8 cellular contexts compared by ENCODE assay signal in genomic region chr17:39462644-39463375, GRCh38. TPM values are rescaled to one million over a fixed set of nuclear protein-coding genes. Genes with fewer than 3 reads are reported as not detected.
DNase-seq lines count a peak whose midpoint lies in the region; ATAC-seq and TF ChIP-seq lines count a peak whose summit lies in the region.

No MANE protein-coding gene starts in this region.

- TF ChIP-seq CTCF in epithelial cell of proximal tubule (conservative IDR thresholded peaks at IDR 0.05; ENCODE audit: low read depth, low read length): no peak

- peak overlapping the region; percentile 79 for H3K27ac Mint-ChIP-seq in activated CD4-positive, alpha-beta T cell treated with anti-CD3 and anti-CD28 coated beads for 36 hours
- peak overlapping the region; percentile 89 to 99 (median 97) for H3K27ac Mint-ChIP-seq in naive thymus-derived CD4-positive, alpha-beta T cell

- 0 out of 2 replicates have a peak, but pooled peaks cover 3% of the 10 kb centered on the region for H3K4me1 ChIP-seq in SJSA1 (replicated peaks)
- H3K4me1 ChIP-seq in naive thymus-derived CD4-positive, alpha-beta T cell (ENCODE audit: control insufficient read depth in 2 of 2, insufficient read depth in 2 of 2, low read length in 2 of 2): peaks cover 8 to 17% of the 10 kb centered on the region in 2 donors

- no peaks in the 10 kb centered on the region for H3K27me3 ChIP-seq in SJSA1 (replicated peaks)
- H3K27me3 ChIP-seq in naive thymus-derived CD4-positive, alpha-beta T cell (ENCODE audit: control insufficient read depth in 2 of 2, insufficient read depth in 2 of 2, low read length in 2 of 2): no peaks in the 10 kb centered on the region

- H3K4me3 ChIP-seq in SJSA1: peak overlapping the region; percentile 84
- H3K4me3 ChIP-seq in epithelial cell of proximal tubule (ENCODE audit: low read depth, low read length): peak overlapping the region; percentile 96
- peak overlapping the region; percentile 73 for H3K4me3 ChIP-seq in naive thymus-derived CD4-positive, alpha-beta T cell (ENCODE audit: low read length)

- no peak for ATAC-seq in activated CD4-positive, alpha-beta T cell treated with anti-CD3 and anti-CD28 coated beads for 36 hours
- ATAC-seq in naive thymus-derived CD4-positive, alpha-beta T cell: no peak
- ATAC-seq in GM18502 (IDR thresholded peaks at IDR 0.05; ENCODE audit: poor library complexity, unreplicated experiment): no peak
- no peak for ATAC-seq in GM19395 (IDR thresholded peaks at IDR 0.05; ENCODE audit: unreplicated experiment)

- H3K36me3 Mint-ChIP-seq in activated CD4-positive, alpha-beta T cell treated with anti-CD3 and anti-CD28 coated beads for 36 hours (ENCODE audit: low read depth): peaks cover 43% of the 10 kb centered on the region
- peaks cover 5 to 23% (median 10%) of the 10 kb centered on the region in 5 donors for H3K36me3 Mint-ChIP-seq in naive thymus-derived CD4-positive, alpha-beta T cell

- H3K9me3 ChIP-seq in SJSA1 (replicated peaks): 0 out of 2 replicates have a peak, but pooled peaks cover 4% of the 10 kb centered on the region
- no peaks in the 10 kb centered on the region for H3K9me3 ChIP-seq in naive thymus-derived CD4-positive, alpha-beta T cell (ENCODE audit: control insufficient read depth in 2 of 3, low read length in 3 of 3)

- H3K4me1 Mint-ChIP-seq in activated CD4-positive, alpha-beta T cell treated with anti-CD3 and anti-CD28 coated beads for 36 hours: peaks cover 33% of the 10 kb centered on the region
- peaks cover 27 to 65% (median 53%) of the 10 kb centered on the region in 7 donors for H3K4me1 Mint-ChIP-seq in naive thymus-derived CD4-positive, alpha-beta T cell

- CTCF ChIA-PET in activated CD4-positive, alpha-beta T cell treated with anti-CD3 and anti-CD28 coated beads for 36 hours (lab: Charles Lee): interaction anchor here (0.7 to 2.8 kb wide), 3 partner anchors 11 to 61 kb away, joined by 3 to 32 read pairs (median 3); partner anchors contain the start of genes FBXL20 and MED1
- CTCF ChIA-PET in naive thymus-derived CD4-positive, alpha-beta T cell (lab: Charles Lee): interaction anchor here (0.6 to 1.4 kb wide), 2 partner anchors 218 to 346 kb away, joined by 3 to 4 read pairs; no protein-coding TSS in a partner anchor

- H3K36me3 ChIP-seq in SJSA1: peaks cover 23% of the 10 kb centered on the region
- peaks cover 0 to 4% (median 0%) of the 10 kb centered on the region in 3 experiments for H3K36me3 ChIP-seq in naive thymus-derived CD4-positive, alpha-beta T cell (ENCODE audit: control insufficient read depth in 2 of 3, insufficient read depth in 3 of 3, low read length in 3 of 3)

- H3K4me3 Mint-ChIP-seq in activated CD4-positive, alpha-beta T cell treated with anti-CD3 and anti-CD28 coated beads for 36 hours: peak overlapping the region; percentile 91
- H3K4me3 Mint-ChIP-seq in naive thymus-derived CD4-positive, alpha-beta T cell: peak overlapping the region; percentile 93 to 100 (median 98)

- intact Hi-C loops in activated CD4-positive, alpha-beta T cell treated with anti-CD3 and anti-CD28 coated beads for 36 hours (cut with DNase I, micrococcal nuclease): loop anchor here in 1 of 2 experiments (2.0 to 10.0 kb wide), 3 partner anchors 58 to 522 kb away; partner anchors contain the start of genes PSMD3 and RPL19
- intact Hi-C loops in naive thymus-derived CD4-positive, alpha-beta T cell (cut with micrococcal nuclease): loop anchor here (5.0 kb wide), 4 partner anchors 174 to 596 kb away; partner anchors contain the start of genes PLXDC1 (in 1 of the 2) and STARD3 (in 1 of the 2)

- POLR2A ChIA-PET in activated CD4-positive, alpha-beta T cell treated with anti-CD3 and anti-CD28 coated beads for 36 hours (lab: Charles Lee): interaction anchor here (0.5 to 5.5 kb wide), 2 partner anchors 12 to 38 kb away, joined by 3 to 96 read pairs; partner anchors contain the start of gene MED1
- POLR2A ChIA-PET in naive thymus-derived CD4-positive, alpha-beta T cell (lab: Charles Lee): interaction anchor here (0.7 to 6.4 kb wide), 9 partner anchors 12 to 609 kb away, joined by 3 to 143 read pairs (median 5); partner anchors contain the start of genes FBXL20, MED1, PGAP3 and RPL19

- no peaks in the 10 kb centered on the region for H3K9me3 Mint-ChIP-seq in activated CD4-positive, alpha-beta T cell treated with anti-CD3 and anti-CD28 coated beads for 36 hours (ENCODE audit: low read depth)
- peaks cover 0 to 5% (median 0%) of the 10 kb centered on the region in 11 donors for H3K9me3 Mint-ChIP-seq in naive thymus-derived CD4-positive, alpha-beta T cell

- H3K27ac ChIP-seq in SJSA1: no peak overlapping the region
- H3K27ac ChIP-seq in naive thymus-derived CD4-positive, alpha-beta T cell (ENCODE audit: low read depth, low read length): peak overlapping the region; percentile 89

- no peaks in the 10 kb centered on the region for H3K27me3 Mint-ChIP-seq in activated CD4-positive, alpha-beta T cell treated with anti-CD3 and anti-CD28 coated beads for 36 hours
- H3K27me3 Mint-ChIP-seq in naive thymus-derived CD4-positive, alpha-beta T cell: no peaks in the 10 kb centered on the region

- DNase-seq in activated CD4-positive, alpha-beta T cell treated with anti-CD3 and anti-CD28 coated beads for 36 hours: peak; percentile 20
- DNase-seq in activated CD4-positive, alpha-beta T cell treated with anti-CD3 and anti-CD28 coated beads, Interleukin-2, amount 50 U/mL, for 1 hour: no peak
- DNase-seq in SJSA1 (ENCODE audit: low read depth in 1 of 2, low spot score in 2 of 2) (peak in 1 of 2 experiments; percentile 9), epithelial cell of proximal tubule (ENCODE audit: low read depth) (no peak), NCI-H2196 treated with DMSO at 0.1 percent for 48 hours (lab: John Stamatoyannopoulos, UW; ENCODE audit: unreplicated experiment) (no peak)
- peak in 1 of 9 donors; percentile 24 for DNase-seq in naive thymus-derived CD4-positive, alpha-beta T cell

RNA-seq across cellular contexts. Expression of gene CDK12, which starts 1.5 kb away (rescaled TPM):
- 10 to 100 TPM; 65.9 to 83.3 TPM for total RNA-seq in activated CD4-positive, alpha-beta T cell treated with anti-CD3 and anti-CD28 coated beads for 36 hours
- total RNA-seq in SJSA1 (2014; rRNA removed; shearing (Covaris generic)): 22.8 and 33.6 TPM in 2 replicates
- 13.5 and 21.9 TPM in 2 replicates for total RNA-seq in epithelial cell of proximal tubule
- total RNA-seq in naive thymus-derived CD4-positive, alpha-beta T cell: 100 to 1,000 TPM in 4 of 5 experiments, 10 to 100 TPM in 1; 94.9 to 118 (median 112) TPM
- polyA plus RNA-seq in naive thymus-derived CD4-positive, alpha-beta T cell: 1 to 10 TPM; 3.6 to 6.2 TPM

RNA-seq across cellular contexts. Expression of gene MED1, which starts 11.7 kb away (rescaled TPM):
- 10 to 100 TPM; 66.1 to 76.1 TPM for total RNA-seq in activated CD4-positive, alpha-beta T cell treated with anti-CD3 and anti-CD28 coated beads for 36 hours
- total RNA-seq in SJSA1 (2014; rRNA removed; shearing (Covaris generic)): 12.5 and 15.4 TPM in 2 replicates
- 14.6 and 20.5 TPM in 2 replicates for total RNA-seq in epithelial cell of proximal tubule
- total RNA-seq in naive thymus-derived CD4-positive, alpha-beta T cell: 10 to 100 TPM; 37.3 to 61.5 (median 56.0) TPM
- polyA plus RNA-seq in naive thymus-derived CD4-positive, alpha-beta T cell: 10 to 100 TPM; 20.6 to 27.6 TPM
